Comparison of ENCODE assay signal across 1 cellular context in the genomic region with DNA sequence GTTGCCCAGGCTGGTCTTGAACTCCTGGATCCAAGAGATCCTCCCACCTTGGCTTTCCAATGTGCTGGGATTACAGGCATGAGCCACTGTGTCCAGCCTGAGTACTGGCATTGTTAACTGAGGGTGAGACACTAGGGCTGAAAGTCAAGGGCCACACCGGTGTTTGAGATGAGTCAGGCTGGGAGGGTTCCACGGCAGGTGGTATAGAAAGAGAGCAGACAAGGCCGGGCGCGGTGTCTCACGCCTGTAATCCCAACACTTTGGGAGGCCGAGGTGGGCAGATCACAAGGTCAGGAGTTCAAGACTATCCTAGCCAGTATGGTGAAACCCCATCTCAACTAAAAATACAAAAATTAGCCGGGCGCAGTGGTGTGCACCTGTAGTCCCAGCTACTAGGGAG. TPM values are rescaled to one million over a fixed set of nuclear protein-coding genes. Genes with fewer than 3 reads are reported as not detected.
"Had no signal": no experiment of that assay in that cellular context is flagged by ENCODE, and none has a peak within 500 bp of the region (broad histone marks: within the 10 kb centered on the region; RNA-seq: fewer than 3 reads in every experiment).

No MANE protein-coding gene starts in this region.

RNA-seq across cellular contexts. Expression of a gene that starts 14.9 kb away (rescaled TPM):
- total RNA-seq: SJSA1 had no signal
